In genomic region chr11:287821-288327, GRCh38 we compare ENCODE assay signal across 8 cellular contexts. TPM values are rescaled to one million over a fixed set of nuclear protein-coding genes. Genes with fewer than 3 reads are reported as not detected.
A peak's percentile ranks its signal among the peaks of the same experiment; 100 is the strongest.
DNase-seq lines count a peak whose midpoint lies in the region; ATAC-seq lines count a peak whose summit lies in the region.

No MANE protein-coding gene starts in this region.

- peaks cover 51% of the 10 kb centered on the region for H3K36me3 Mint-ChIP-seq in activated naive CD8-positive, alpha-beta T cell treated with anti-CD3 and anti-CD28 coated beads, Interleukin-2, amount 10 ng/mL, durations not matched to agents 7 days and 5 days

- H3K9me3 Mint-ChIP-seq in activated naive CD8-positive, alpha-beta T cell treated with anti-CD3 and anti-CD28 coated beads, Interleukin-2, amount 10 ng/mL, durations not matched to agents 7 days and 5 days: no peaks in the 10 kb centered on the region

- H3K4me1 Mint-ChIP-seq in activated naive CD8-positive, alpha-beta T cell treated with anti-CD3 and anti-CD28 coated beads, Interleukin-2, amount 10 ng/mL, durations not matched to agents 7 days and 5 days: peaks cover 36% of the 10 kb centered on the region

- DNase-seq in NCI-H82 (lab: John Stamatoyannopoulos, UW) (peak; percentile 10), NCI-H82 treated with DMSO at 0.1 percent for 48 hours (lab: John Stamatoyannopoulos, UW; ENCODE audit: unreplicated experiment) (no peak), kidney tubule cell (ENCODE audit: low spot score) (peak; percentile 11), SW 1271 (lab: John Stamatoyannopoulos, UW) (no peak), occipital lobe (lab: John Stamatoyannopoulos, UW) (no peak)
- peak; percentile 78 for DNase-seq in activated naive CD8-positive, alpha-beta T cell treated with anti-CD3 and anti-CD28 coated beads, Interleukin-2, amount 10 ng/mL, durations not matched to agents 7 days and 5 days
- DNase-seq in stimulated activated naive CD4-positive, alpha-beta T cell treated with Interleukin-2 at 50 U/mL for 16 hours (lab: John Stamatoyannopoulos, UW): peak; percentile 57

- POLR2A ChIA-PET in activated naive CD8-positive, alpha-beta T cell treated with anti-CD3 and anti-CD28 coated beads, Interleukin-2, amount 10 ng/mL, durations not matched to agents 7 days and 5 days (lab: Charles Lee): interaction anchor here (0.6 to 16.3 kb wide), 24 partner anchors 7 to 219 kb away, joined by 3 to 336 read pairs (median 4); partner anchors contain the start of genes BET1L, IFITM1, IFITM2 and IFITM5

- H3K27me3 Mint-ChIP-seq in activated naive CD8-positive, alpha-beta T cell treated with anti-CD3 and anti-CD28 coated beads, Interleukin-2, amount 10 ng/mL, durations not matched to agents 7 days and 5 days: no peaks in the 10 kb centered on the region

- peak overlapping the region; percentile 98 for H3K27ac Mint-ChIP-seq in activated naive CD8-positive, alpha-beta T cell treated with anti-CD3 and anti-CD28 coated beads, Interleukin-2, amount 10 ng/mL, durations not matched to agents 7 days and 5 days

- peak; percentile 43 for ATAC-seq in activated naive CD8-positive, alpha-beta T cell treated with anti-CD3 and anti-CD28 coated beads, Interleukin-2, amount 10 ng/mL, durations not matched to agents 7 days and 5 days (ENCODE audit: low read depth)
- no peak for ATAC-seq in GM19324 (IDR thresholded peaks at IDR 0.05; ENCODE audit: low FRiP score, unreplicated experiment)

- H3K4me3 Mint-ChIP-seq in activated naive CD8-positive, alpha-beta T cell treated with anti-CD3 and anti-CD28 coated beads, Interleukin-2, amount 10 ng/mL, durations not matched to agents 7 days and 5 days: peak overlapping the region; percentile 90

RNA-seq across cellular contexts. Expression of gene PGGHG, which starts 1.1 kb away (rescaled TPM):
- 100 to 1,000 TPM; 641 to 664 TPM for total RNA-seq in activated naive CD8-positive, alpha-beta T cell treated with anti-CD3 and anti-CD28 coated beads, Interleukin-2, amount 10 ng/mL, durations not matched to agents 7 days and 5 days
- 1.4 TPM for total RNA-seq in occipital lobe

RNA-seq across cellular contexts. Expression of gene NLRP6, which starts 9.7 kb away (rescaled TPM):
- total RNA-seq in activated naive CD8-positive, alpha-beta T cell treated with anti-CD3 and anti-CD28 coated beads, Interleukin-2, amount 10 ng/mL, durations not matched to agents 7 days and 5 days: 10 to 100 TPM; 32.1 to 34.0 TPM
- not detected for total RNA-seq in occipital lobe

RNA-seq across cellular contexts. Expression of gene IFITM5, which starts 11.5 kb away (rescaled TPM):
- total RNA-seq in activated naive CD8-positive, alpha-beta T cell treated with anti-CD3 and anti-CD28 coated beads, Interleukin-2, amount 10 ng/mL, durations not matched to agents 7 days and 5 days: not detected
- not detected for total RNA-seq in occipital lobe

RNA-seq across cellular contexts. Expression of gene IFITM2, which starts 19.7 kb away (rescaled TPM):
- 1,000 to 10,000 TPM; 1,890 to 1,949 TPM for total RNA-seq in activated naive CD8-positive, alpha-beta T cell treated with anti-CD3 and anti-CD28 coated beads, Interleukin-2, amount 10 ng/mL, durations not matched to agents 7 days and 5 days
- total RNA-seq in occipital lobe: 1.6 TPM

RNA-seq across cellular contexts. Expression of gene IFITM1, which starts 26.0 kb away (rescaled TPM):
- total RNA-seq in activated naive CD8-positive, alpha-beta T cell treated with anti-CD3 and anti-CD28 coated beads, Interleukin-2, amount 10 ng/mL, durations not matched to agents 7 days and 5 days: 1,000 to 10,000 TPM; 1,182 to 1,374 TPM
- 6.9 TPM for total RNA-seq in occipital lobe

Comparison
In these comparisons a context has a peak if more than half of its experiments do, and no peak if none do; other contexts are left out.
1. DNase-seq: peak in NCI-H82 (single experiment), activated naive CD8-positive, alpha-beta T cell treated with anti-CD3 and anti-CD28 coated beads, Interleukin-2, amount 10 ng/mL, durations not matched to agents 7 days and 5 days (single experiment), kidney tubule cell (single experiment) and stimulated activated naive CD4-positive, alpha-beta T cell treated with Interleukin-2 at 50 U/mL for 16 hours (single experiment); none in NCI-H82 treated with DMSO at 0.1 percent for 48 hours (single experiment), SW 1271 (0 of 2) and occipital lobe (single experiment).
2. RNA of gene PGGHG, which starts 1.1 kb away (total RNA-seq): 641 to 664 TPM in activated naive CD8-positive, alpha-beta T cell treated with anti-CD3 and anti-CD28 coated beads, Interleukin-2, amount 10 ng/mL, durations not matched to agents 7 days and 5 days; 1.4 TPM in occipital lobe (single experiment); every median in the first group is over 100 times any median in the second.
3. RNA of gene NLRP6, which starts 9.7 kb away (total RNA-seq): 32.1 to 34.0 TPM in activated naive CD8-positive, alpha-beta T cell treated with anti-CD3 and anti-CD28 coated beads, Interleukin-2, amount 10 ng/mL, durations not matched to agents 7 days and 5 days; not detected in occipital lobe (single experiment); every median in the first group is over 10 times any median in the second.